ENCODE assay signal across 13 cellular contexts in the genomic region with DNA sequence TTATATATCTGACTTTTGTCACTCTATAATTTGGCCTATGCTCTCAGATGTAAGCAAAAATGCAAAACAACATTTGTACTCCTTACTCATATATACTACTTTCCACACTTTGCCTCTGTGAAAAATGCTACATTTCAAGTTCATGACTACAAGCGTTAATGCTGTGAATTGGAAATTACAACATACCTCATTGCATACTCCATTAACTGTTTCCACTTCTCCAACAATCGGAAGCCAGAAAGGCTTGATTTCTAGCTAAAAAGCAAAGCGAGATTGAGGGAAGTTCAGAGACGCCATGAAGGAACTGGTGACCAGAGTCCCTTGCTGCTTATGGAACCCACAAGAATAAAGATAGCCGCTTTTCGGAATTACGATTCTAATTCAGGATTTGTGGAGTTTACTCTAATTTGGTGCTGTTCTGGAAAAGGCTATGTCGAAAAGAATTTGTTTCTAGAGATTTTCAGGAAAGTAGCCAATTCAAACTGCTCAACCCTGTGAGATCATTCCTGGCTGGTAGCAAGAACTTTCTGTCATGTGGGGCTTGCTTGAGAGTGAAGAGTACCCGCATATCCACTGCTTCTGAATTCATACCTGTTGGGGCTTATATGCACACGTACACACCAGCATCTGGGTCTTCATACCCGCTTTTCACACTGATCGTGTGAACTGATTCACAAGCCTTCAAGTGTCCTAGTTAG.
A peak's percentile ranks its signal among the peaks of the same experiment; 100 is the strongest.
DNase-seq lines count a peak whose midpoint lies in the region; ATAC-seq and TF ChIP-seq lines count a peak whose summit lies in the region.
"Had no signal": no experiment of that assay in that cellular context is flagged by ENCODE, and none has a peak within 500 bp of the region (broad histone marks: within the 10 kb centered on the region; RNA-seq: fewer than 3 reads in every experiment).

No MANE protein-coding gene starts in this region.

- TF ChIP-seq EP300 in stomach (IDR thresholded peaks at IDR 0.05) = no peak

- 64 to 69% methylated on average over 12 of the region's 12 CpGs for WGBS in lung, 2 donors
- WGBS in stomach, 5 donors = 77 to 88% (median 80%) methylated on average over 12 of the region's 12 CpGs

- H3K4me3 ChIP-seq in lung (no peak overlapping the region), stomach (no peak overlapping the region)
- H3K4me3 ChIP-seq: HAP-1 had no signal

- ATAC-seq in lung (ENCODE audit: insufficient read depth, low FRiP score) (peak; percentile 25), HG02870 (IDR thresholded peaks at IDR 0.05; ENCODE audit: unreplicated experiment) (no peak), GM21576 (IDR thresholded peaks at IDR 0.05; ENCODE audit: unreplicated experiment) (no peak)
- ATAC-seq: activated T-cell treated with anti-CD3 and anti-CD28 coated beads, Interleukin-2, amount 50 U/mL, for 4 hours; stimulated activated naive CD8-positive, alpha-beta T cell treated with anti-CD3 and anti-CD28 coated beads, Interleukin-15, Interleukin-2, amounts not matched to agents 100 U/mL and 50 U/mL, for 24 hours had no signal

- DNase-seq in LHCN-M2 (ENCODE audit: low read depth) (peak; percentile 9), lung (ENCODE audit: low spot score) (no peak), stomach (no peak), NCI-H345 treated with DMSO at 0.1 percent for 48 hours (lab: John Stamatoyannopoulos, UW; ENCODE audit: unreplicated experiment) (no peak), posterior cingulate gyrus (no peak)
- DNase-seq: activated T-cell treated with anti-CD3 and anti-CD28 coated beads, Interleukin-2, amount 50 U/mL, for 4 hours; CD4-positive, alpha-beta memory T cell; Karpas-422; stimulated activated naive CD8-positive, alpha-beta T cell treated with anti-CD3 and anti-CD28 coated beads, Interleukin-15, Interleukin-2, amounts not matched to agents 100 U/mL and 50 U/mL, for 24 hours had no signal

- H3K9me3 ChIP-seq in lung (ENCODE audit: control insufficient read depth in 2 of 2, insufficient read depth in 1 of 2, low read length in 1 of 2) (no peaks in the 10 kb centered on the region), stomach (no peaks in the 10 kb centered on the region)
- H3K9me3 ChIP-seq: HAP-1 had no signal

- no peaks in the 10 kb centered on the region for H3K36me3 ChIP-seq in lung (ENCODE audit: control insufficient read depth in 2 of 2, insufficient read depth in 2 of 2, low read length in 2 of 2)
- no peaks in the 10 kb centered on the region for H3K36me3 ChIP-seq in stomach
- H3K36me3 ChIP-seq: HAP-1 had no signal

- H3K27ac ChIP-seq in cingulate gyrus (ENCODE audit: low read depth, low read length) (peak overlapping the region; percentile 20), lung (ENCODE audit: low read depth in 1 of 2, low read length in 1 of 2) (no peak overlapping the region), stomach (peak overlapping the region in 4 of 5 donors; percentile 30 to 73 (median 57))

- TF ChIP-seq CTCF in lung (IDR thresholded peaks at IDR 0.05; ENCODE audit: control extremely low read depth, extremely low read depth) (no peak), stomach (IDR thresholded peaks at IDR 0.05) (no peak)

- TF ChIP-seq POLR2A in stomach (IDR thresholded peaks at IDR 0.05) = no peak

- intact Hi-C loops in stomach (cut with DNase I; ENCODE audit: low total_unique reads) (no loop called here), posterior cingulate gyrus (cut with DNase I) (no loop called here)

- H3K4me1 ChIP-seq in lung (ENCODE audit: control insufficient read depth in 2 of 2, insufficient read depth in 2 of 2, low read length in 2 of 2) = peaks cover 1 to 3% of the 10 kb centered on the region in 2 donors
- peaks cover 0 to 34% (median 15%) of the 10 kb centered on the region in 4 donors for H3K4me1 ChIP-seq in stomach

- H3K27me3 ChIP-seq in lung (ENCODE audit: control insufficient read depth, insufficient read depth) = no peaks in the 10 kb centered on the region
- H3K27me3 ChIP-seq in stomach = no peaks in the 10 kb centered on the region

Comparison
In these comparisons a context has a peak if more than half of its experiments do, and no peak if none do; other contexts are left out.
1. H3K27ac ChIP-seq: peak in cingulate gyrus (single experiment) and stomach (4 of 5); none in lung (0 of 2).